ENCODE assay signal across 2 cellular contexts in genomic region chr16:85598141-85598540, GRCh38.
TF ChIP-seq lines count a peak whose summit lies in the region.

No MANE protein-coding gene starts in this region.

TF ChIP-seq in IMR-90, 13 proteins besides CTCF, POLR2A, EP300 and RAD21:
- TF ChIP-seq ELK1 (IDR thresholded peaks at IDR 0.05; ENCODE audit: borderline replicate concordance, low read depth, low read length) (no peak), USF2 (IDR thresholded peaks at IDR 0.05; ENCODE audit: low read depth, low read length) (no peak), CEBPB (IDR thresholded peaks at IDR 0.05; ENCODE audit: low read depth, low read length) (no peak), RFX5 (IDR thresholded peaks at IDR 0.05; ENCODE audit: low read depth, low read length) (no peak), FOS (IDR thresholded peaks at IDR 0.05; ENCODE audit: low read depth, low read length) (no peak), MXI1 (IDR thresholded peaks at IDR 0.05; ENCODE audit: borderline replicate concordance, low read depth, low read length) (no peak), MAZ (IDR thresholded peaks at IDR 0.05; ENCODE audit: borderline replicate concordance, low read depth, low read length) (no peak), CHD1 (IDR thresholded peaks at IDR 0.05; ENCODE audit: low read depth, low read length) (no peak), MAFK (IDR thresholded peaks at IDR 0.05; ENCODE audit: low read depth, low read length) (no peak), RCOR1 (IDR thresholded peaks at IDR 0.05; ENCODE audit: insufficient replicate concordance, low read length) (no peak), BHLHE40 (IDR thresholded peaks at IDR 0.05; ENCODE audit: low read depth, low read length) (no peak), SMC3 (IDR thresholded peaks at IDR 0.05; ENCODE audit: low read depth, low read length) (no peak), NFE2L2 (IDR thresholded peaks at IDR 0.05; ENCODE audit: low read depth, low read length) (no peak)

TF ChIP-seq in K562, 482 proteins besides CTCF, POLR2A, EP300 and RAD21:
- no peak for TF ChIP-seq ZKSCAN3 (CRISPR knock-in tag; IDR thresholded peaks at IDR 0.05)
- peak; percentile 56 for TF ChIP-seq POLR2G (IDR thresholded peaks at IDR 0.05; ENCODE audit: low read depth, low read length)
- no peak for TF ChIP-seq GATAD2B (IDR thresholded peaks at IDR 0.05; ENCODE audit: borderline replicate concordance)
- peak; percentile 24 for TF ChIP-seq HMGN3 (IDR thresholded peaks at IDR 0.05; ENCODE audit: borderline replicate concordance, extremely low read depth, insufficient read length, low read depth, low read length)
- TF ChIP-seq CEBPG (CRISPR knock-in tag; IDR thresholded peaks at IDR 0.05), result no peak
- TF ChIP-seq CEBPG (tag; conservative IDR thresholded peaks at IDR 0.05 in 1 of 2, IDR thresholded peaks at IDR 0.05 in 1 of 2), result no peak
- TF ChIP-seq RBM22 (IDR thresholded peaks at IDR 0.05; ENCODE audit: low read depth, low read length, poor library complexity, severe bottlenecking), result peak; percentile 72
TF ChIP-seq in K562: peak in this region for 3.
